In genomic region chr10:123795846-123796590, GRCh38 we compare ENCODE assay signal across 33 cellular contexts.
"Had no signal": no experiment of that assay in that cellular context is flagged by ENCODE, and none has a peak within 500 bp of the region (broad histone marks: within the 10 kb centered on the region; RNA-seq: fewer than 3 reads in every experiment).

No MANE protein-coding gene starts in this region.

- H3K4me1 ChIP-seq: breast epithelium, psoas muscle, suprapubic skin, tibial nerve, uterus had no signal

- H3K27ac Mint-ChIP-seq: activated naive CD8-positive, alpha-beta T cell treated with anti-CD3 and anti-CD28 coated beads for 36 hours; activated T-helper 2 cell treated with anti-CD3 and anti-CD28 coated beads, Interferon-gamma antibody, Interleukin-2, Interleukin-4, amounts not matched to agents 10 μg/mL and 5 μg/mL and 100 μg/mL, durations not matched to agents 14 hours and 24 hours and 36 hours; endodermal cell; immature natural killer cell; mesothelial cell of epicardium; natural killer cell; stimulated activated effector memory CD8-positive, alpha-beta T cell treated with anti-CD3 and anti-CD28 coated beads, Interleukin-12 subunit alpha, Interleukin-12 subunit beta, amount 100 ng/mL, for 72 hours; stimulated activated naive CD8-positive, alpha-beta T cell treated with anti-CD3 and anti-CD28 coated beads, Interleukin-15, amount 100 ng/mL, for 72 hours; WTC11 had no signal

- H3K4me1 Mint-ChIP-seq: activated naive CD8-positive, alpha-beta T cell treated with anti-CD3 and anti-CD28 coated beads for 36 hours; central memory CD8-positive, alpha-beta T cell; immature natural killer cell; natural killer cell; stimulated activated effector memory CD8-positive, alpha-beta T cell treated with anti-CD3 and anti-CD28 coated beads, Interleukin-12 subunit alpha, Interleukin-12 subunit beta, amount 100 ng/mL, for 72 hours had no signal

- H3K4me3 Mint-ChIP-seq: activated naive CD8-positive, alpha-beta T cell treated with anti-CD3 and anti-CD28 coated beads for 36 hours; activated T-cell treated with anti-CD3 and anti-CD28 coated beads, Interleukin-2, amount 50 U/mL, for 4 hours; central memory CD8-positive, alpha-beta T cell; endodermal cell; immature natural killer cell; mesothelial cell of epicardium; natural killer cell; stimulated activated effector memory CD8-positive, alpha-beta T cell treated with anti-CD3 and anti-CD28 coated beads, Interleukin-12 subunit alpha, Interleukin-12 subunit beta, amount 100 ng/mL, for 72 hours; stimulated activated naive CD8-positive, alpha-beta T cell treated with anti-CD3 and anti-CD28 coated beads, Interleukin-15, amount 100 ng/mL, for 72 hours; WTC11 had no signal

- H3K36me3 ChIP-seq: breast epithelium, left ventricle myocardium inferior, ovary, suprapubic skin, uterus had no signal

- H3K27me3 ChIP-seq: breast epithelium, dorsolateral prefrontal cortex, hepatocyte, ovary, suprapubic skin, tibial nerve, uterus had no signal

- H3K27ac ChIP-seq: dorsolateral prefrontal cortex, epithelial cell of prostate, hepatocyte, left ventricle myocardium inferior, ovary, psoas muscle, skin epidermis, suprapubic skin, tibial nerve, uterus had no signal

- H3K27me3 Mint-ChIP-seq: central memory CD8-positive, alpha-beta T cell had no signal

- H3K4me2 ChIP-seq: hepatocyte had no signal

- H3K36me3 Mint-ChIP-seq: activated naive CD8-positive, alpha-beta T cell treated with anti-CD3 and anti-CD28 coated beads for 36 hours; immature natural killer cell; mesothelial cell of epicardium; natural killer cell; stimulated activated effector memory CD8-positive, alpha-beta T cell treated with anti-CD3 and anti-CD28 coated beads, Interleukin-12 subunit alpha, Interleukin-12 subunit beta, amount 100 ng/mL, for 72 hours had no signal

- ATAC-seq: activated T-cell treated with anti-CD3 and anti-CD28 coated beads, Interleukin-2, amount 50 U/mL, for 4 hours; natural killer cell; psoas muscle; right cardiac atrium; stimulated activated naive CD8-positive, alpha-beta T cell treated with anti-CD3 and anti-CD28 coated beads, Interleukin-15, amount 100 ng/mL, for 72 hours; WTC11 had no signal

- H3K4me3 ChIP-seq: breast epithelium, dorsolateral prefrontal cortex, hepatocyte, left ventricle myocardium inferior, ovary, psoas muscle, skin epidermis, suprapubic skin, tibial nerve, uterus had no signal

- H3K9me3 ChIP-seq: breast epithelium, left ventricle myocardium inferior, ovary, psoas muscle, suprapubic skin, uterus had no signal

- H2AFZ ChIP-seq: hepatocyte had no signal

- H3K79me2 ChIP-seq: hepatocyte had no signal

- DNase-seq: activated CD8-positive, alpha-beta memory T cell treated with anti-CD3 and anti-CD28 coated beads for 24 hours; activated CD8-positive, alpha-beta memory T cell treated with anti-CD3 and anti-CD28 coated beads, Interleukin-2, amount 50 U/mL, for 48 hours; activated naive CD4-positive, alpha-beta T cell; activated naive CD8-positive, alpha-beta T cell treated with anti-CD3 and anti-CD28 coated beads for 36 hours; activated T-cell treated with anti-CD3 and anti-CD28 coated beads, Interleukin-2, amount 50 U/mL, for 4 hours; amniotic stem cell; dorsolateral prefrontal cortex; endodermal cell; foreskin melanocyte; glutamatergic neuron; immature natural killer cell; kidney glomerular epithelial cell; left ventricle myocardium inferior; mammary epithelial cell; natural killer cell; ovary; psoas muscle; right cardiac atrium; stimulated activated CD4-positive, alpha-beta T cell treated with anti-CD3 and anti-CD28 coated beads, Interleukin-2, amount 100 ng/mL, for 24 hours; stimulated activated naive CD8-positive, alpha-beta T cell treated with anti-CD3 and anti-CD28 coated beads, Interleukin-15, amount 100 ng/mL, for 72 hours; T-helper 9 cell; uterus had no signal

- H3K9me3 Mint-ChIP-seq: activated naive CD8-positive, alpha-beta T cell treated with anti-CD3 and anti-CD28 coated beads for 36 hours; activated T-cell treated with anti-CD3 and anti-CD28 coated beads, Interleukin-2, amount 50 U/mL, for 4 hours; activated T-helper 2 cell treated with anti-CD3 and anti-CD28 coated beads, Interferon-gamma antibody, Interleukin-2, Interleukin-4, amounts not matched to agents 10 μg/mL and 5 μg/mL and 100 μg/mL, durations not matched to agents 14 hours and 24 hours and 36 hours; central memory CD8-positive, alpha-beta T cell; natural killer cell; stimulated activated effector memory CD8-positive, alpha-beta T cell treated with anti-CD3 and anti-CD28 coated beads, Interleukin-12 subunit alpha, Interleukin-12 subunit beta, amount 100 ng/mL, for 72 hours; stimulated activated naive CD8-positive, alpha-beta T cell treated with anti-CD3 and anti-CD28 coated beads, Interleukin-15, amount 100 ng/mL, for 72 hours had no signal
